In the genomic region with DNA sequence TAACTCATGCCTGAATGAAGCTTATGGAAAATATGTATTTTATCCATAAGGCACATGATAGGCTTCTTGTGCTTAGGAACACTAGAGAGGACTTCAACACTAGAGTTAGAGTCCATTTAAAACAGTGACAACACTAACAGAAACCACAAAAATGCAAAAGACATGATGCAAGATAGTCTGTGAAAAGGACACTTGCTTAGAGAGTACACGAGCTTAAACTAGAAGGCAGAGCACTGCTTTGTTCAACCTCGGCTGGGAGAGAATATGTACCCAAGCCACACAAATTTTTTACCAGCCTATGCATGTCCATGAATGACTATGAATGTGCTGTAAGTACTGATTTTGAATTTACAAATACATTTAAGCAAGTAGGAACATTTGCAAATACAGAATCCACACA, we compare ENCODE assay signal across 15 cellular contexts.
DNase-seq lines count a peak whose midpoint lies in the region; ATAC-seq and TF ChIP-seq lines count a peak whose summit lies in the region.
"Had no signal": no experiment of that assay in that cellular context is flagged by ENCODE, and none has a peak within 500 bp of the region (broad histone marks: within the 10 kb centered on the region; RNA-seq: fewer than 3 reads in every experiment).

No MANE protein-coding gene starts in this region.

- peak overlapping the region; percentile 59 for H3K4me2 ChIP-seq in mammary epithelial cell (ENCODE audit: insufficient read depth, low read depth, low read length)

- intact Hi-C loops in mammary epithelial cell (cut with micrococcal nuclease): loop anchor here (2.0 kb wide), 1 partner anchor 129 kb away; no protein-coding TSS in a partner anchor

- H3K4me1 Mint-ChIP-seq in stimulated activated memory B cell treated with anti-CD40 and anti-IgM and Interleukin-4, amounts not matched to agents 10 μg/mL and 1 μg/mL and 100 μg/mL, for 72 hours: no peaks in the 10 kb centered on the region
- no peaks in the 10 kb centered on the region for H3K4me1 Mint-ChIP-seq in activated CD4-positive, alpha-beta T cell treated with anti-CD3 and anti-CD28 coated beads, Interleukin-2, amount 10 ng/mL, durations not matched to agents 7 days and 5 days
- H3K4me1 Mint-ChIP-seq: nephron, T-helper 17 cell had no signal

- POLR2A ChIA-PET in activated CD4-positive, alpha-beta T cell treated with anti-CD3 and anti-CD28 coated beads, Interleukin-2, amount 10 ng/mL, durations not matched to agents 7 days and 5 days (lab: Charles Lee): no interaction called here

- H3K4me3 ChIP-seq in mammary epithelial cell (replicated peaks in 1 of 3; ENCODE audit: insufficient read depth in 1 of 3, low read depth in 2 of 3, low read length in 3 of 3): no peak overlapping the region

- peaks cover 9% of the 10 kb centered on the region for H3K27me3 Mint-ChIP-seq in stimulated activated memory B cell treated with anti-CD40 and anti-IgM and Interleukin-4, amounts not matched to agents 10 μg/mL and 1 μg/mL and 100 μg/mL, for 72 hours
- H3K27me3 Mint-ChIP-seq in activated CD4-positive, alpha-beta T cell treated with anti-CD3 and anti-CD28 coated beads, Interleukin-2, amount 10 ng/mL, durations not matched to agents 7 days and 5 days: peaks cover 9% of the 10 kb centered on the region
- H3K27me3 Mint-ChIP-seq: brain had no signal

- H3K9me3 Mint-ChIP-seq in stimulated activated memory B cell treated with anti-CD40 and anti-IgM and Interleukin-4, amounts not matched to agents 10 μg/mL and 1 μg/mL and 100 μg/mL, for 72 hours: peaks cover 5% of the 10 kb centered on the region
- peaks cover 2% of the 10 kb centered on the region for H3K9me3 Mint-ChIP-seq in activated CD4-positive, alpha-beta T cell treated with anti-CD3 and anti-CD28 coated beads, Interleukin-2, amount 10 ng/mL, durations not matched to agents 7 days and 5 days

- in situ Hi-C loops in mammary epithelial cell (cut with MboI; ENCODE audit: low sequenced_read_pairs in 2 of 2): no loop called here

- no peaks in the 10 kb centered on the region for H3K9me3 ChIP-seq in mammary epithelial cell (replicated peaks; ENCODE audit: insufficient read depth, low read length)

- no TSS peak for BruUV-seq in mammary epithelial cell (replicated peaks; lab: Mats Ljungman, UMichigan)

- peaks cover 21% of the 10 kb centered on the region for H3K4me1 ChIP-seq in mammary epithelial cell (ENCODE audit: insufficient read depth, low read length)

- no peaks in the 10 kb centered on the region for H3K79me2 ChIP-seq in mammary epithelial cell (ENCODE audit: insufficient read depth, low read length)

- CTCF ChIA-PET in mammary epithelial cell (lab: Charles Lee; ENCODE audit: low non-redundant PET): interaction anchor here (0.6 kb wide), 1 partner anchor 674 kb away, joined by 3 read pairs; no protein-coding TSS in a partner anchor
- CTCF ChIA-PET in activated CD4-positive, alpha-beta T cell treated with anti-CD3 and anti-CD28 coated beads, Interleukin-2, amount 10 ng/mL, durations not matched to agents 7 days and 5 days (lab: Charles Lee): no interaction called here

- H2AFZ ChIP-seq in mammary epithelial cell (ENCODE audit: low read depth, low read length): peak overlapping the region; percentile 6

- H3K27ac ChIP-seq in mammary epithelial cell (ENCODE audit: insufficient read depth, low read depth, low read length): peak overlapping the region; percentile 86

- H3K27ac Mint-ChIP-seq in stimulated activated memory B cell treated with anti-CD40 and anti-IgM and Interleukin-4, amounts not matched to agents 10 μg/mL and 1 μg/mL and 100 μg/mL, for 72 hours: no peak overlapping the region
- H3K27ac Mint-ChIP-seq in activated CD4-positive, alpha-beta T cell treated with anti-CD3 and anti-CD28 coated beads, Interleukin-2, amount 10 ng/mL, durations not matched to agents 7 days and 5 days: no peak overlapping the region
- H3K27ac Mint-ChIP-seq: nephron, T-helper 17 cell had no signal

- ATAC-seq in stimulated activated memory B cell treated with anti-CD40 and anti-IgM and Interleukin-4, amounts not matched to agents 10 μg/mL and 1 μg/mL and 100 μg/mL, for 72 hours: no peak
- ATAC-seq in HG03439 (IDR thresholded peaks at IDR 0.05; ENCODE audit: unreplicated experiment): no peak
- ATAC-seq: Right ventricle myocardium inferior, T-helper 17 cell had no signal

- H3K4me3 Mint-ChIP-seq in stimulated activated memory B cell treated with anti-CD40 and anti-IgM and Interleukin-4, amounts not matched to agents 10 μg/mL and 1 μg/mL and 100 μg/mL, for 72 hours: no peak overlapping the region
- no peak overlapping the region for H3K4me3 Mint-ChIP-seq in activated CD4-positive, alpha-beta T cell treated with anti-CD3 and anti-CD28 coated beads, Interleukin-2, amount 10 ng/mL, durations not matched to agents 7 days and 5 days
- H3K4me3 Mint-ChIP-seq: brain, nephron, T-helper 17 cell had no signal

- H3K27me3 ChIP-seq in mammary epithelial cell (ENCODE audit: insufficient read depth, low read length): no peaks in the 10 kb centered on the region

- dilution Hi-C loops in mammary epithelial cell (cut with HindIII; ENCODE audit: low sequenced_read_pairs): no loop called here

- DNase-seq in EH (ENCODE audit: low read depth): peak; percentile 28
- DNase-seq in NCI-H460 (ENCODE audit: extremely low read depth, low read depth): peak; percentile 14
- DNase-seq in mammary epithelial cell: peak; percentile 91
- peak; percentile 45 for DNase-seq in glomerular visceral epithelial cell (ENCODE audit: extremely low spot score)
- DNase-seq in SW 1271 (lab: John Stamatoyannopoulos, UW): no peak
- no peak for DNase-seq in activated CD4-positive, alpha-beta T cell treated with anti-CD3 and anti-CD28 coated beads, Interleukin-2, amount 10 ng/mL, durations not matched to agents 7 days and 5 days
- DNase-seq: activated CD4-positive, CD25-positive, alpha-beta regulatory T cell treated with anti-CD3 and anti-CD28 coated beads, Interleukin-2, amount 50 U/mL, for 72 hours; activated naive CD4-positive, alpha-beta T cell treated with Interleukin-2 at 50 U/mL for 16 hours; NCI-H2107; T-helper 17 cell had no signal

- no peak for TF ChIP-seq CTCF in mammary epithelial cell (conservative IDR thresholded peaks at IDR 0.05 in 1 of 2, IDR thresholded peaks at IDR 0.05 in 1 of 2; ENCODE audit: extremely low read depth in 1 of 2, insufficient read depth in 1 of 2, low read depth in 1 of 2, low read length in 2 of 2)

- H4K20me1 ChIP-seq in mammary epithelial cell (ENCODE audit: insufficient read depth, low read length): no peaks in the 10 kb centered on the region

- WGBS in mammary epithelial cell (ENCODE audit: low coverage, missing lambda C conversion rate): 0% methylated on average over 2 of the region's 2 CpGs

- no peak overlapping the region for H3K9ac ChIP-seq in mammary epithelial cell (ENCODE audit: insufficient read depth, low read length)

- no peaks in the 10 kb centered on the region for H3K36me3 Mint-ChIP-seq in stimulated activated memory B cell treated with anti-CD40 and anti-IgM and Interleukin-4, amounts not matched to agents 10 μg/mL and 1 μg/mL and 100 μg/mL, for 72 hours
- no peaks in the 10 kb centered on the region for H3K36me3 Mint-ChIP-seq in activated CD4-positive, alpha-beta T cell treated with anti-CD3 and anti-CD28 coated beads, Interleukin-2, amount 10 ng/mL, durations not matched to agents 7 days and 5 days (ENCODE audit: low read depth)
- H3K36me3 Mint-ChIP-seq: brain had no signal

- H3K36me3 ChIP-seq in mammary epithelial cell (ENCODE audit: insufficient read depth, low read length): no peaks in the 10 kb centered on the region

Comparison
In these comparisons a context has a peak if more than half of its experiments do, and no peak if none do; other contexts are left out.
1. DNase-seq: peak in EH (single experiment), NCI-H460 (single experiment), mammary epithelial cell (single experiment) and glomerular visceral epithelial cell (single experiment); none in SW 1271 (0 of 2) and activated CD4-positive, alpha-beta T cell treated with anti-CD3 and anti-CD28 coated beads, Interleukin-2, amount 10 ng/mL, durations not matched to agents 7 days and 5 days (single experiment).